16 cellular contexts compared by ENCODE assay signal in genomic region chr11:72634016-72634415, GRCh38.
"Had no signal": no experiment of that assay in that cellular context is flagged by ENCODE, and none has a peak within 500 bp of the region (broad histone marks: within the 10 kb centered on the region; RNA-seq: fewer than 3 reads in every experiment).

No MANE protein-coding gene starts in this region.

- DNase-seq: activated CD4-positive, alpha-beta memory T cell treated with anti-CD3 and anti-CD28 coated beads, Interleukin-2, amount 10 ng/mL, durations not matched to agents 7 days and 5 days; activated CD4-positive, alpha-beta T cell treated with anti-CD3 and anti-CD28 coated beads for 4 hours; activated naive CD4-positive, alpha-beta T cell treated with anti-CD3 and anti-CD28 coated beads, Interleukin-2, amount 10 ng/mL, durations not matched to agents 7 days and 5 days; activated T-cell treated with anti-CD3 and anti-CD28 coated beads, Interleukin-2, amount 50 U/mL, for 24 hours; left colon; mammary epithelial cell; naive B cell; stimulated activated CD4-positive, alpha-beta T cell treated with anti-CD3 and anti-CD28 coated beads, Interleukin-4, amount 100 ng/mL, for 24 hours; stimulated activated naive CD4-positive, alpha-beta T cell; T-helper 2 cell; trophoblast cell had no signal

- H3K36me3 ChIP-seq: neural progenitor cell, ovary had no signal

- H3K4me3 ChIP-seq: neural progenitor cell, ovary, skin epidermis had no signal

- ATAC-seq: esophagus mucosa, left colon, WTC11 had no signal

- H3K9me3 ChIP-seq: ovary had no signal

- H3K27ac ChIP-seq: neural progenitor cell, ovary had no signal

- H3K9ac ChIP-seq: neural progenitor cell had no signal

- H3K27me3 ChIP-seq: ovary had no signal
